ENCODE assay signal across 32 cellular contexts in genomic region chr9:16377311-16377710, GRCh38.
DNase-seq lines count a peak whose midpoint lies in the region; ATAC-seq, FAIRE-seq and TF ChIP-seq lines count a peak whose summit lies in the region.
"Had no signal": no experiment of that assay in that cellular context is flagged by ENCODE, and none has a peak within 500 bp of the region (broad histone marks: within the 10 kb centered on the region; RNA-seq: fewer than 3 reads in every experiment).

No MANE protein-coding gene starts in this region.

- DNase-seq in HepG2 (ENCODE audit: low spot score) = no peak
- no peak for DNase-seq in right lobe of liver
- DNase-seq in A549 (ENCODE audit: low read depth in 1 of 2, low spot score in 1 of 2) = no peak
- DNase-seq in cerebellar cortex (ENCODE audit: low spot score) = no peak
- no peak for DNase-seq in NCI-H345 treated with DMSO at 0.1 percent for 48 hours (lab: John Stamatoyannopoulos, UW; ENCODE audit: unreplicated experiment)
- DNase-seq: 8988T; ACHN; AML-193; BE2C; C1 segment of cervical spinal cord; Caco-2; Calu3; CD4-positive, alpha-beta memory T cell; CD4-positive, alpha-beta T cell; CD4-positive, CD25-positive, alpha-beta regulatory T cell; CD8-positive, alpha-beta memory T cell; CD8-positive, alpha-beta T cell; COR-L47; DMS 273 treated with DMSO at 0.1 percent for 48 hours; DMS153; DMS53; DMS79; DMS79 treated with DMSO at 0.1 percent for 48 hours; DND-41; EL had no signal

- POLR2A ChIA-PET in HepG2 (lab: Yijun Ruan, JAX) = no interaction called here
- POLR2A ChIA-PET in A549 (lab: Yijun Ruan, JAX) = no interaction called here
- POLR2A ChIA-PET in HEK293 (lab: Yijun Ruan, JAX) = no interaction called here

- in situ Hi-C loops in HepG2 (cut with HindIII; ENCODE audit: extremely low pct_ligation_motif_present, low pct_unique_long_range_greater_than_20kb) = no loop called here

- H3K79me2 ChIP-seq in HepG2 (ENCODE audit: insufficient read depth, low read length) = no peaks in the 10 kb centered on the region

- WGBS in HepG2 (ENCODE audit: low lambda C conversion rate) = under 1% methylated on average over 4 of the region's 4 CpGs
- 67% methylated on average over 4 of the region's 4 CpGs for WGBS in right lobe of liver (ENCODE audit: insufficient coverage, low coverage, low lambda C conversion rate, missing lambda C conversion rate)
- WGBS in A549 (ENCODE audit: missing lambda C conversion rate) = 40% methylated on average over 4 of the region's 4 CpGs

- H3K36me3 ChIP-seq in HepG2 (replicated peaks in 1 of 2; ENCODE audit: control insufficient read depth in 1 of 2, insufficient read depth in 2 of 2, low read length in 2 of 2) (no peaks in the 10 kb centered on the region), right lobe of liver (no peaks in the 10 kb centered on the region), HEK293 (ENCODE audit: control insufficient read depth in 2 of 2, insufficient read depth in 1 of 2, low read length in 2 of 2) (no peaks in the 10 kb centered on the region)
- H3K36me3 ChIP-seq: BE2C; BLaER1; BLaER1 treated with 17β-estradiol and CSF1 and Interleukin-3, amounts not matched to agents 10 nM and 100 nM had no signal

- no peaks in the 10 kb centered on the region for H3K4me1 ChIP-seq in HepG2 (ENCODE audit: insufficient read depth, low read length)
- H3K4me1 ChIP-seq in right lobe of liver = no peaks in the 10 kb centered on the region
- no peaks in the 10 kb centered on the region for H3K4me1 ChIP-seq in A549
- no peaks in the 10 kb centered on the region for H3K4me1 ChIP-seq in HEK293 (ENCODE audit: control insufficient read depth, insufficient read depth, low read length)
- H3K4me1 ChIP-seq: BE2C; BLaER1; BLaER1 treated with 17β-estradiol and CSF1 and Interleukin-3, amounts not matched to agents 10 nM and 100 nM; Caco-2 had no signal

- no peaks in the 10 kb centered on the region for H4K20me1 ChIP-seq in HepG2 (ENCODE audit: insufficient read depth, low read length)
- H4K20me1 ChIP-seq: BLaER1; BLaER1 treated with 17β-estradiol and CSF1 and Interleukin-3, amounts not matched to agents 10 nM and 100 nM had no signal

- H3K9ac ChIP-seq in HepG2 (ENCODE audit: insufficient read depth, low read depth, low read length) = no peak overlapping the region
- H3K9ac ChIP-seq: BLaER1; BLaER1 treated with 17β-estradiol and CSF1 and Interleukin-3, amounts not matched to agents 10 nM and 100 nM had no signal

- CTCF ChIA-PET in HepG2 (lab: Yijun Ruan, JAX; ENCODE audit: low intra/inter-chr PET ratio, low total read pairs) (no interaction called here), A549 (lab: Yijun Ruan, JAX) (no interaction called here), HEK293 (lab: Yijun Ruan, JAX) (no interaction called here)

- TF ChIP-seq POLR2A in HepG2 (IDR thresholded peaks at IDR 0.05; ENCODE audit: insufficient read depth in 1 of 2, low read depth in 2 of 2, low read length in 2 of 2) = no peak
- TF ChIP-seq POLR2A in right lobe of liver (IDR thresholded peaks at IDR 0.05) = no peak
- no peak for TF ChIP-seq POLR2A in A549 (IDR thresholded peaks at IDR 0.05; ENCODE audit: low read length)

- no peak for ATAC-seq in HepG2
- no peak for ATAC-seq in right lobe of liver
- ATAC-seq in A549 = no peak
- ATAC-seq: CD8-positive, alpha-beta T cell had no signal

- TF ChIP-seq CTCF in HepG2 (CRISPR knock-in tag; IDR thresholded peaks at IDR 0.05) = no peak
- TF ChIP-seq CTCF in right lobe of liver (IDR thresholded peaks at IDR 0.05) = no peak
- no peak for TF ChIP-seq CTCF in A549 (IDR thresholded peaks at IDR 0.05)
- no peak for TF ChIP-seq CTCF in HEK293 (tag by site-specific recombination; IDR thresholded peaks at IDR 0.05)

- intact Hi-C loops in HepG2 (cut with micrococcal nuclease; ENCODE audit: unreplicated experiment) = no loop called here
- intact Hi-C loops in right lobe of liver (cut with DNase I) = no loop called here

- H3K27me3 ChIP-seq in HepG2 (ENCODE audit: control insufficient read depth in 1 of 2, insufficient read depth in 2 of 2, low read length in 2 of 2) (no peaks in the 10 kb centered on the region), right lobe of liver (no peaks in the 10 kb centered on the region)
- H3K27me3 ChIP-seq: BE2C; BLaER1; BLaER1 treated with 17β-estradiol and CSF1 and Interleukin-3, amounts not matched to agents 10 nM and 100 nM had no signal

- H3K4me3 ChIP-seq in HepG2 (replicated peaks in 1 of 3; ENCODE audit: insufficient read depth in 1 of 3, low read depth in 2 of 3, low read length in 3 of 3) (no peak overlapping the region), right lobe of liver (no peak overlapping the region), A549 (no peak overlapping the region), HEK293 (ENCODE audit: low read depth, low read length) (no peak overlapping the region)
- H3K4me3 ChIP-seq: BLaER1; BLaER1 treated with 17β-estradiol and CSF1 and Interleukin-3, amounts not matched to agents 10 nM and 100 nM had no signal

- no peak for TF ChIP-seq EP300 in HepG2 (IDR thresholded peaks at IDR 0.05; ENCODE audit: low read depth in 2 of 2, low read length in 2 of 2)
- TF ChIP-seq EP300 in HepG2 (CRISPR knock-in tag; IDR thresholded peaks at IDR 0.05; ENCODE audit: borderline replicate concordance) = no peak
- no peak for TF ChIP-seq EP300 in A549 (IDR thresholded peaks at IDR 0.05)

- FAIRE-seq in HepG2 (lab: Jason Lieb, UNC) = no peak
- FAIRE-seq in A549 (lab: Jason Lieb, UNC) = peak; percentile 67
- FAIRE-seq: A204.1, D721Med had no signal

- TF ChIP-seq RAD21 in HepG2 (CRISPR knock-in tag; IDR thresholded peaks at IDR 0.05) = no peak
- no peak for TF ChIP-seq RAD21 in A549 (conservative IDR thresholded peaks at IDR 0.05 in 1 of 2, IDR thresholded peaks at IDR 0.05 in 1 of 2)

- H3K9me3 ChIP-seq in HepG2 (ENCODE audit: low read length) (no peaks in the 10 kb centered on the region), right lobe of liver (no peaks in the 10 kb centered on the region), A549 (peaks cover 4% of the 10 kb centered on the region; the same call in 1 of the 3 replicates), HEK293 (ENCODE audit: control insufficient read depth, insufficient read depth, low read depth, low read length) (no peaks in the 10 kb centered on the region)
- H3K9me3 ChIP-seq: BE2C, Caco-2 had no signal

- H2AFZ ChIP-seq in HepG2 (ENCODE audit: low read length) = no peak overlapping the region

- no TSS peak for BruUV-seq in HepG2 (replicated peaks; lab: Mats Ljungman, UMichigan)

- H3K4me2 ChIP-seq in HepG2 (ENCODE audit: low read depth, low read length) (no peak overlapping the region), A549 (no peak overlapping the region)
- H3K4me2 ChIP-seq: BLaER1; BLaER1 treated with 17β-estradiol and CSF1 and Interleukin-3, amounts not matched to agents 10 nM and 100 nM had no signal

- no peak overlapping the region for H3K27ac ChIP-seq in HepG2 (ENCODE audit: extremely low read length, insufficient read depth, low read length)
- H3K27ac ChIP-seq in right lobe of liver = no peak overlapping the region
- no peak overlapping the region for H3K27ac ChIP-seq in A549
- H3K27ac ChIP-seq in HEK293 (ENCODE audit: extremely low read depth, low read depth, low read length) = no peak overlapping the region
- H3K27ac ChIP-seq: 22Rv1; BLaER1; BLaER1 treated with 17β-estradiol and CSF1 and Interleukin-3, amounts not matched to agents 10 nM and 100 nM; C4-2B had no signal

TF ChIP-seq in HepG2, 621 proteins besides CTCF, POLR2A, EP300 and RAD21:
- TF ChIP-seq NFYB (CRISPR knock-in tag; IDR thresholded peaks at IDR 0.05) = no peak
- peak; percentile 65; the same call in 1 of the 2 replicates for TF ChIP-seq ATF7 (IDR thresholded peaks at IDR 0.05)
- TF ChIP-seq ATF7 (CRISPR knock-in tag; IDR thresholded peaks at IDR 0.05) = no peak
- no peak for TF ChIP-seq ZNF121 (CRISPR knock-in tag; IDR thresholded peaks at IDR 0.05)
TF ChIP-seq in HepG2: peak in this region for 1.

TF ChIP-seq in A549, 52 proteins besides CTCF, POLR2A, EP300 and RAD21 (continues in another document):
- no peak for TF ChIP-seq HMGXB4 (CRISPR knock-in tag; IDR thresholded peaks at IDR 0.05; ENCODE audit: borderline replicate concordance)

TF ChIP-seq in HEK293, 187 proteins besides CTCF, POLR2A, EP300 and RAD21:
- TF ChIP-seq ATF2 (tag by site-specific recombination; IDR thresholded peaks at IDR 0.05; ENCODE audit: low read depth) (peak; percentile 53; the same call in 1 of the 2 replicates), ZSCAN18 (tag by site-specific recombination; IDR thresholded peaks at IDR 0.05) (no peak), ZNF311 (tag by site-specific recombination; IDR thresholded peaks at IDR 0.05; ENCODE audit: borderline replicate concordance) (no peak)

Comparison
In these comparisons a context has a peak if more than half of its experiments do, and no peak if none do; other contexts are left out.
1. Of the 63 proteins assayed by ChIP-seq in both HepG2 and HEK293: peak only in HepG2: none; only in HEK293: ATF2; in both: none; in neither: 62.